1 cellular context compared by ENCODE assay signal in genomic region chr14:89249972-89250371, GRCh38.
TF ChIP-seq lines count a peak whose summit lies in the region.

No MANE protein-coding gene starts in this region.

TF ChIP-seq in HepG2, 621 proteins besides CTCF, POLR2A, EP300 and RAD21 (continued from another document):
- no peak for TF ChIP-seq ZNF687 (CRISPR knock-in tag; IDR thresholded peaks at IDR 0.05)
- peak; percentile 88 for TF ChIP-seq ZNF121 (CRISPR knock-in tag; IDR thresholded peaks at IDR 0.05)
